In the genomic region with DNA sequence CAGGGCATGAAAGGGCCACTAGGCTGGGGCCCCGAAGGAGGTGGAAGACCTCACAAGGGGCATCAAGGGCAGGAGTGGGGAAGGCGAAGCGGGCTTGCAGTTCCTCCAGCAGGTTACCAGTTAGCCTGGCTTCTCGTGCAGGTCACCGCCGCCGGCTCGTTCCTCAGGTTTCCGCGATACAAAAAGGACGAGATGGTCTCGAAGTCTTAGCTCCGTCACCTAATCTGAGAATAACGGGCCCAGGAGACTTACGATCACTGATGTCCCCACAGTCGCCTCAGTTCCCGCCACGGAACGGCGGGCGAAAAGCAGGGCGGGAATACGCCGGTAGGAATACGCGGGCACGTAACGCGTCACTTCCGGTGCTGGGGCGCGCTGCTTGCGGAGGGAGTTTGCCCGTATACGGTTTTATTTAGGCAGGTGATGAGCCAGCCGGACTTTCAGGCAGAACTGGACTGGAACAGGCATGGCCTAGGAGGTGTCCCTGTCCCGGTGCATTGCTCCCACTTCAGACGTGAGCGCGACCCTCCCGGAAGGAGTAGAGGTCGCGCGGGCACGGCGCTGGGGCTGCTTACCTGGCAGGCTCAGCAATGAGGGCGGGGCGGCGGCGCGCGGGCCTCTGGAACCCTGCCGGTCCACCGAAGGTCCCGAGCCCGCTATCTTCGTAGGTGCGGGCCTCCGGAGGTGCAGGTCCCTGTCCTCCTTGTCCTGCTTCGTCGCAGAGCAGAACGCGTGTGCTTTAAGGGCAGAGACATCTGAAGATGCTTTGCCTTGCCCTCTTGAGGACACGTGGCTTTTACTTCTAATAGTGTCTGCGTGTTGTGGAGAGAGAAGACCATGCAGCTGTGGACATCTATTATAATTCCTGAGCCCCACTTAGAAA, we compare ENCODE assay signal across 8 cellular contexts. TPM values are rescaled to one million over a fixed set of nuclear protein-coding genes. Genes with fewer than 3 reads are reported as not detected.
DNase-seq lines count a peak whose midpoint lies in the region; ATAC-seq lines count a peak whose summit lies in the region.

A gene with protein sequence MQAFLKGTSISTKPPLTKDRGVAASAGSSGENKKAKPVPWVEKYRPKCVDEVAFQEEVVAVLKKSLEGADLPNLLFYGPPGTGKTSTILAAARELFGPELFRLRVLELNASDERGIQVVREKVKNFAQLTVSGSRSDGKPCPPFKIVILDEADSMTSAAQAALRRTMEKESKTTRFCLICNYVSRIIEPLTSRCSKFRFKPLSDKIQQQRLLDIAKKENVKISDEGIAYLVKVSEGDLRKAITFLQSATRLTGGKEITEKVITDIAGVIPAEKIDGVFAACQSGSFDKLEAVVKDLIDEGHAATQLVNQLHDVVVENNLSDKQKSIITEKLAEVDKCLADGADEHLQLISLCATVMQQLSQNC (minus strand): TSS at position 310 of the 883 bp plus-strand sequence. CDS start 1,769 bp downstream, outside the sequence.

- ATAC-seq in GM19025 (IDR thresholded peaks at IDR 0.05; ENCODE audit: low read depth, unreplicated experiment) (peak; percentile 94), HG03175 (IDR thresholded peaks at IDR 0.05; ENCODE audit: unreplicated experiment) (peak; percentile 94)

- DNase-seq in AG08396 (ENCODE audit: low spot score) (peak; percentile 85), NCI-H345 treated with DMSO at 0.1 percent for 48 hours (lab: John Stamatoyannopoulos, UW; ENCODE audit: unreplicated experiment) (peak; percentile 81), cerebellum (ENCODE audit: low spot score) (peak; percentile 91), kidney glomerular epithelial cell (lab: John Stamatoyannopoulos, UW) (peak; percentile 66)
- DNase-seq in activated CD4-positive, CD25-positive, alpha-beta regulatory T cell treated with anti-CD3 and anti-CD28 coated beads, Interleukin-2, amount 50 U/mL, for 72 hours, result peak; percentile 83
- peak; percentile 79 to 80 for DNase-seq in stimulated activated CD4-positive, alpha-beta T cell treated with anti-CD3 and anti-CD28 coated beads, Interleukin-15, amount 100 ng/mL, for 48 hours (ENCODE audit: low read depth in 2 of 2)

RNA-seq across cellular contexts. Expression of the gene that starts here (rescaled TPM):
- 28.1 TPM for total RNA-seq in cerebellum

Comparison
In these comparisons a context has a peak if more than half of its experiments do, and no peak if none do; other contexts are left out.
1. Peak in every context shown above with its lines: DNase-seq and ATAC-seq.